18 cellular contexts compared by ENCODE assay signal in the genomic region with DNA sequence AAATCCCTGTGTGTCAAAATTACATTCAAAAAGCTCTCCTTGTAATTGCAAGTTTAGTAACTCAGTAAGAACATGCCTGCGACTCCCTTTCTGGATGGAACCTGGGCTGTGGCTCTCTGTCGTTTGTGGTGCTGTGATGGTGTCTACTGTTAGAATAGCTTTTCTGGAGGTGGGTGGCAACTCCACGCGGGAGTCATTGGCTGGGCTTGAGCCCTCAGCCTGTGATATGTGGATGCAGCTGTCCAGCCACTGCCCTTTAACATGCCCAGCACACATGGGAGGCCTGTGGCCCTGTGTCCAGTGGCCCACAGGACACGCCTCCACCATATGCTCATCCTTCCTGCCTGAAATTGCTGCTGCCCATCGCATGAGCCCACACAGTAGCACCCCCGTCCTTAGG.
A peak's percentile ranks its signal among the peaks of the same experiment; 100 is the strongest.
DNase-seq lines count a peak whose midpoint lies in the region; ATAC-seq and TF ChIP-seq lines count a peak whose summit lies in the region.
"Had no signal": no experiment of that assay in that cellular context is flagged by ENCODE, and none has a peak within 500 bp of the region (broad histone marks: within the 10 kb centered on the region; RNA-seq: fewer than 3 reads in every experiment).

No MANE protein-coding gene starts in this region.

- H3K4me3 Mint-ChIP-seq in activated T-cell treated with anti-CD3 and anti-CD28 coated beads, Interleukin-2, amount 50 U/mL, for 24 hours = no peak overlapping the region
- no peak overlapping the region for H3K4me3 Mint-ChIP-seq in activated T-cell treated with anti-CD3 and anti-CD28 coated beads, Interleukin-2, amount 50 U/mL, for 4 hours
- no peak overlapping the region for H3K4me3 Mint-ChIP-seq in CD4-positive, alpha-beta T cell
- H3K4me3 Mint-ChIP-seq in T-helper 17 cell = no peak overlapping the region
- no peak overlapping the region for H3K4me3 Mint-ChIP-seq in glutamatergic neuron (ENCODE audit: unreplicated experiment)
- H3K4me3 Mint-ChIP-seq: CD14-positive monocyte, GM23338 had no signal

- no peaks in the 10 kb centered on the region for H3K27me3 Mint-ChIP-seq in activated T-cell treated with anti-CD3 and anti-CD28 coated beads, Interleukin-2, amount 50 U/mL, for 24 hours
- no peaks in the 10 kb centered on the region for H3K27me3 Mint-ChIP-seq in activated T-cell treated with anti-CD3 and anti-CD28 coated beads, Interleukin-2, amount 50 U/mL, for 4 hours (ENCODE audit: low read depth)
- H3K27me3 Mint-ChIP-seq in CD4-positive, alpha-beta T cell = no peaks in the 10 kb centered on the region
- H3K27me3 Mint-ChIP-seq in T-helper 17 cell (no peaks in the 10 kb centered on the region), glutamatergic neuron (ENCODE audit: unreplicated experiment) (peaks cover 7% of the 10 kb centered on the region)
- H3K27me3 Mint-ChIP-seq: CD8-positive, alpha-beta memory T cell had no signal

- H3K4me1 Mint-ChIP-seq in activated T-cell treated with anti-CD3 and anti-CD28 coated beads, Interleukin-2, amount 50 U/mL, for 24 hours (ENCODE audit: low read depth) = peaks cover 19% of the 10 kb centered on the region
- peaks cover 9% of the 10 kb centered on the region for H3K4me1 Mint-ChIP-seq in activated T-cell treated with anti-CD3 and anti-CD28 coated beads, Interleukin-2, amount 50 U/mL, for 4 hours (ENCODE audit: low read depth)
- peaks cover 33% of the 10 kb centered on the region for H3K4me1 Mint-ChIP-seq in CD4-positive, alpha-beta T cell (ENCODE audit: low read depth)
- peaks cover 7% of the 10 kb centered on the region for H3K4me1 Mint-ChIP-seq in T-helper 17 cell
- H3K4me1 Mint-ChIP-seq in glutamatergic neuron (ENCODE audit: low read depth, unreplicated experiment) = peaks cover 23% of the 10 kb centered on the region
- H3K4me1 Mint-ChIP-seq: GM23338 had no signal

- no peak for DNase-seq in activated T-cell treated with anti-CD3 and anti-CD28 coated beads, Interleukin-2, amount 50 U/mL, for 24 hours
- DNase-seq in activated T-cell treated with anti-CD3 and anti-CD28 coated beads, Interleukin-2, amount 50 U/mL, for 4 hours = no peak
- DNase-seq in CD4-positive, alpha-beta T cell = no peak
- no peak for DNase-seq in T-helper 17 cell
- no peak for DNase-seq in glutamatergic neuron
- DNase-seq in DMS 273 (lab: John Stamatoyannopoulos, UW; ENCODE audit: unreplicated experiment) = no peak
- no peak for DNase-seq in PC-9
- DNase-seq: 8988T; CD8-positive, alpha-beta memory T cell; COR-L47; GDM1; HCEC 1CT; IMR-90 had no signal

- H3K9me3 ChIP-seq in CD4-positive, alpha-beta T cell (ENCODE audit: control insufficient read depth, low read length) = no peaks in the 10 kb centered on the region
- H3K9me3 ChIP-seq in T-helper 17 cell (ENCODE audit: control insufficient read depth, low read length, poor library complexity, severe bottlenecking) (no peaks in the 10 kb centered on the region), PC-9 (ENCODE audit: insufficient read depth, low read depth) (no peaks in the 10 kb centered on the region)
- H3K9me3 ChIP-seq: BLaER1 had no signal

- H3K79me2 ChIP-seq in PC-9 (ENCODE audit: low read depth) = no peaks in the 10 kb centered on the region

- H2AFZ ChIP-seq in PC-9 = no peak overlapping the region
- H2AFZ ChIP-seq: GM23338 had no signal

- intact Hi-C loops in CD4-positive, alpha-beta T cell (cut with DNase I, micrococcal nuclease) = loop anchor here in 1 of 2 experiments (5.0 kb wide), 2 partner anchors 51 to 1646 kb away; no protein-coding TSS in a partner anchor
- intact Hi-C loops in PC-9 (cut with micrococcal nuclease; ENCODE audit: unreplicated experiment) = no loop called here

- no peak for ATAC-seq in activated T-cell treated with anti-CD3 and anti-CD28 coated beads, Interleukin-2, amount 50 U/mL, for 4 hours
- ATAC-seq in CD4-positive, alpha-beta T cell (ENCODE audit: poor library complexity) = no peak
- ATAC-seq in T-helper 17 cell = no peak
- ATAC-seq in GM19452 (IDR thresholded peaks at IDR 0.05; ENCODE audit: unreplicated experiment) = no peak
- ATAC-seq: GM23338 had no signal

- H3K27ac ChIP-seq in CD4-positive, alpha-beta T cell (ENCODE audit: low read depth, low read length) = no peak overlapping the region
- H3K27ac ChIP-seq in PC-9 = no peak overlapping the region
- H3K27ac ChIP-seq: BLaER1, HL-60 had no signal

- H3K27me3 ChIP-seq in CD4-positive, alpha-beta T cell (ENCODE audit: control insufficient read depth, insufficient read depth, low read length) = no peaks in the 10 kb centered on the region
- H3K27me3 ChIP-seq in PC-9 (ENCODE audit: insufficient read depth, low read depth) = no peaks in the 10 kb centered on the region
- H3K27me3 ChIP-seq: BLaER1 had no signal

- H3K27ac Mint-ChIP-seq in activated T-cell treated with anti-CD3 and anti-CD28 coated beads, Interleukin-2, amount 50 U/mL, for 24 hours = peak overlapping the region; percentile 35
- H3K27ac Mint-ChIP-seq in CD4-positive, alpha-beta T cell = peak overlapping the region; percentile 60
- H3K27ac Mint-ChIP-seq in T-helper 17 cell (peak overlapping the region; percentile 72), glutamatergic neuron (ENCODE audit: unreplicated experiment) (peak overlapping the region; percentile 15)
- H3K27ac Mint-ChIP-seq: CD14-positive monocyte, GM23338 had no signal

- no peaks in the 10 kb centered on the region for H3K36me3 ChIP-seq in PC-9 (ENCODE audit: low read depth)

- no peaks in the 10 kb centered on the region for H3F3A ChIP-seq in PC-9 (ENCODE audit: insufficient read depth, low read depth)

- peaks cover 60% of the 10 kb centered on the region for H3K36me3 Mint-ChIP-seq in activated T-cell treated with anti-CD3 and anti-CD28 coated beads, Interleukin-2, amount 50 U/mL, for 24 hours (ENCODE audit: low read depth)
- H3K36me3 Mint-ChIP-seq in activated T-cell treated with anti-CD3 and anti-CD28 coated beads, Interleukin-2, amount 50 U/mL, for 4 hours (ENCODE audit: insufficient read depth) = peaks cover 20% of the 10 kb centered on the region
- H3K36me3 Mint-ChIP-seq in CD4-positive, alpha-beta T cell (ENCODE audit: low read depth) = peaks cover 87% of the 10 kb centered on the region
- peaks cover 10% of the 10 kb centered on the region for H3K36me3 Mint-ChIP-seq in T-helper 17 cell (ENCODE audit: low read depth)
- peaks cover 6% of the 10 kb centered on the region for H3K36me3 Mint-ChIP-seq in glutamatergic neuron (ENCODE audit: unreplicated experiment)

- CTCF ChIA-PET in CD4-positive, alpha-beta T cell (lab: Charles Lee) = no interaction called here
- CTCF ChIA-PET in PC-9 (lab: Charles Lee) = no interaction called here

- no peaks in the 10 kb centered on the region for H4K20me1 ChIP-seq in PC-9 (ENCODE audit: insufficient read depth)
- H4K20me1 ChIP-seq: BLaER1 had no signal

- BruUV-seq in PC-9 (replicated peaks; lab: Mats Ljungman, UMichigan) = no TSS peak

- TF ChIP-seq CTCF in CD4-positive, alpha-beta T cell (IDR thresholded peaks at IDR 0.05) = no peak
- TF ChIP-seq CTCF in glutamatergic neuron (IDR thresholded peaks at IDR 0.05; ENCODE audit: partially characterized antibody, unreplicated experiment) = no peak
- TF ChIP-seq CTCF in PC-9 (conservative IDR thresholded peaks at IDR 0.05) = no peak

- H3K9me2 ChIP-seq in PC-9 (ENCODE audit: insufficient read depth) = no peaks in the 10 kb centered on the region

- no peak overlapping the region for H3K4me2 ChIP-seq in PC-9
- H3K4me2 ChIP-seq: BLaER1, GM23338 had no signal

- POLR2A ChIA-PET in CD4-positive, alpha-beta T cell (lab: Charles Lee) = no interaction called here
- POLR2A ChIA-PET in PC-9 (lab: Charles Lee; ENCODE audit: unreplicated experiment) = no interaction called here

- no peaks in the 10 kb centered on the region for H3K4me1 ChIP-seq in PC-9 (replicated peaks; ENCODE audit: insufficient read depth)

- H3K9me3 Mint-ChIP-seq in activated T-cell treated with anti-CD3 and anti-CD28 coated beads, Interleukin-2, amount 50 U/mL, for 24 hours = no peaks in the 10 kb centered on the region
- no peaks in the 10 kb centered on the region for H3K9me3 Mint-ChIP-seq in activated T-cell treated with anti-CD3 and anti-CD28 coated beads, Interleukin-2, amount 50 U/mL, for 4 hours
- H3K9me3 Mint-ChIP-seq in CD4-positive, alpha-beta T cell = no peaks in the 10 kb centered on the region
- peaks cover 8% of the 10 kb centered on the region for H3K9me3 Mint-ChIP-seq in glutamatergic neuron (ENCODE audit: unreplicated experiment)
- H3K9me3 Mint-ChIP-seq: CD8-positive, alpha-beta memory T cell; GM23338 had no signal

- H3K4me3 ChIP-seq in PC-9 = no peak overlapping the region
- H3K4me3 ChIP-seq: BLaER1, GM23338 had no signal

Comparison
In these comparisons a context has a peak if more than half of its experiments do, and no peak if none do; other contexts are left out.
1. H3K27ac Mint-ChIP-seq: peak in every context shown above with its lines; median percentile 72 in T-helper 17 cell; 60 in CD4-positive, alpha-beta T cell; 35 in activated T-cell treated with anti-CD3 and anti-CD28 coated beads, Interleukin-2, amount 50 U/mL, for 24 hours; 15 in glutamatergic neuron.